8 cellular contexts compared by ENCODE assay signal in the genomic region with DNA sequence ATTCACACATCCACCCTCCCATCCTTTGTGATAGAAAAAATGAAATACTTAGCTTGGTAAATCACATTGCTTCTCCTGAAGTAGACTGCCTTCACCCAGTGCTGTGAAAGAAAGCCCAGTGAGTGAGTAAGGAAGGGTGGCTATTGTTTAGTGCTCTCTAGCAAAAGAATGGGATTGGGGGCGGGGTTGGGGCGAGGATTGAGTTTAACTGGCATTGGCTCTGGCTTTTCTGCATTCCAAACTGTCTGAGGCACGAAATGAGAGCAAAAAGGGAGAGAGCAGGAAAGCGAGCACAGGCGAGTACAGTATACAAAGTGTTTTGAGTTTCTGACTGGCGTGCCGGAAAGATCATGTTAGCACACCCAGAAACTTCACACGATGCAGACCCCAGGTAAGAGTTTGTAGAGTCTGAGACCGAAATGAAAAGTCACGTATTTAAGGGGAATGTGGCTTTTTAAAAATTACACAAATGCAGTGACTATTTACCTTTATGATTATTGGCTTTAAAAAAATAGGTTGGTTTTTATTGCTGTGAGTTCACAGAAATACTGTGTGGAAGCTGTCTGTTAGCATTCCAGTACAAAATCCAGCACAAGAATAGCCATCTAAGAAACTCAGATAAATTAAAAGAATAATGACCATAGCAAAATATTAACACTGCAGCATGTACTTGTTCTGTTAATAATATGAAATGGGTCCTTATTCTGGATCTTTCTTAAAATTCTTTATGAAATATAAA.
DNase-seq lines count a peak whose midpoint lies in the region; ATAC-seq and TF ChIP-seq lines count a peak whose summit lies in the region.

No MANE protein-coding gene starts in this region.

- H3K36me3 ChIP-seq in HAP-1 (replicated peaks): no peaks in the 10 kb centered on the region
- H3K36me3 ChIP-seq in body of pancreas (replicated peaks in 1 of 2; ENCODE audit: insufficient read depth in 1 of 2, low read depth in 2 of 2): no peaks in the 10 kb centered on the region
- H3K36me3 ChIP-seq in gastrocnemius medialis: no peaks in the 10 kb centered on the region

- H3K27me3 ChIP-seq in HAP-1 (ENCODE audit: low read depth): no peaks in the 10 kb centered on the region
- no peaks in the 10 kb centered on the region for H3K27me3 ChIP-seq in body of pancreas
- no peaks in the 10 kb centered on the region for H3K27me3 ChIP-seq in gastrocnemius medialis

- peak in 2 of 3 donors; percentile 53 to 55 for TF ChIP-seq POLR2A in body of pancreas (IDR thresholded peaks at IDR 0.05)
- TF ChIP-seq POLR2A in gastrocnemius medialis (IDR thresholded peaks at IDR 0.05): no peak

- TF ChIP-seq CTCF in body of pancreas (IDR thresholded peaks at IDR 0.05) (no peak), gastrocnemius medialis (IDR thresholded peaks at IDR 0.05 in 4 of 5, conservative IDR thresholded peaks at IDR 0.05 in 1 of 5) (no peak)

- peaks cover 8% of the 10 kb centered on the region for H3K27me3 Mint-ChIP-seq in stimulated activated naive CD8-positive, alpha-beta T cell treated with anti-CD3 and anti-CD28 coated beads, Interleukin-15, amount 100 ng/mL, for 72 hours

- no peaks in the 10 kb centered on the region for H3K4me1 Mint-ChIP-seq in stimulated activated naive CD8-positive, alpha-beta T cell treated with anti-CD3 and anti-CD28 coated beads, Interleukin-15, amount 100 ng/mL, for 72 hours

- WGBS in body of pancreas, 2 donors: 41 to 49% methylated on average over 10 of the region's 10 CpGs

- H3K27ac Mint-ChIP-seq in stimulated activated naive CD8-positive, alpha-beta T cell treated with anti-CD3 and anti-CD28 coated beads, Interleukin-15, amount 100 ng/mL, for 72 hours: no peak overlapping the region

- H3K4me1 ChIP-seq in HAP-1: peaks cover 48% of the 10 kb centered on the region
- H3K4me1 ChIP-seq in body of pancreas: peaks cover 15% of the 10 kb centered on the region
- H3K4me1 ChIP-seq in gastrocnemius medialis: peaks cover 68 to 80% of the 10 kb centered on the region in 2 donors

- ATAC-seq in body of pancreas: peak; percentile 79
- ATAC-seq in gastrocnemius medialis: peak in 1 of 2 donors; percentile 10
- no peak for ATAC-seq in GM21423 (IDR thresholded peaks at IDR 0.05; ENCODE audit: unreplicated experiment)
- ATAC-seq in GM19463 (IDR thresholded peaks at IDR 0.05; ENCODE audit: unreplicated experiment): no peak
- no peak for ATAC-seq in stimulated activated naive CD8-positive, alpha-beta T cell treated with anti-CD3 and anti-CD28 coated beads, Interleukin-15, amount 100 ng/mL, for 72 hours

- peak; percentile 96 to 98 for DNase-seq in HAP-1 (ENCODE audit: low spot score in 2 of 2)
- peak; percentile 53 to 67 (median 61) for DNase-seq in body of pancreas
- peak; percentile 75 for DNase-seq in iPS DF 4.7 (ENCODE audit: extremely low read depth, low spot score)
- DNase-seq in gastrocnemius medialis: no peak
- no peak for DNase-seq in stimulated activated naive CD8-positive, alpha-beta T cell treated with anti-CD3 and anti-CD28 coated beads, Interleukin-15, amount 100 ng/mL, for 72 hours
- no peak for DNase-seq in NCI-H345 (lab: John Stamatoyannopoulos, UW)

- no peaks in the 10 kb centered on the region for H3K9me3 Mint-ChIP-seq in stimulated activated naive CD8-positive, alpha-beta T cell treated with anti-CD3 and anti-CD28 coated beads, Interleukin-15, amount 100 ng/mL, for 72 hours

- H3K27ac ChIP-seq in body of pancreas: peak overlapping the region in 3 of 4 donors; percentile 29 to 75 (median 42)
- H3K27ac ChIP-seq in gastrocnemius medialis: peak overlapping the region; percentile 76 to 84 (median 82)

- intact Hi-C loops in body of pancreas (cut with DNase I) (no loop called here), gastrocnemius medialis (cut with DNase I; ENCODE audit: low total_unique reads) (loop anchor here (10.0 kb wide), 1 partner anchor 193 kb away; no protein-coding TSS in a partner anchor)

- in situ Hi-C loops in HAP-1 (cut with MboI; ENCODE audit: low sequenced_read_pairs) (no loop called here), gastrocnemius medialis (cut with MboI; ENCODE audit: low sequenced_read_pairs in 4 of 4) (loop anchor here in 1 of 4 donors (25.0 kb wide), 1 partner anchor 671 kb away; no protein-coding TSS in a partner anchor)

- no peaks in the 10 kb centered on the region for H3K9me3 ChIP-seq in HAP-1
- no peaks in the 10 kb centered on the region for H3K9me3 ChIP-seq in body of pancreas
- H3K9me3 ChIP-seq in gastrocnemius medialis: no peaks in the 10 kb centered on the region

- H3K4me3 ChIP-seq in HAP-1 (peak overlapping the region; percentile 20), body of pancreas (no peak overlapping the region), gastrocnemius medialis (peak overlapping the region; percentile 18 to 48 (median 38))

- H3K4me3 Mint-ChIP-seq in stimulated activated naive CD8-positive, alpha-beta T cell treated with anti-CD3 and anti-CD28 coated beads, Interleukin-15, amount 100 ng/mL, for 72 hours: no peak overlapping the region

Comparison
In these comparisons a context has a peak if more than half of its experiments do, and no peak if none do; other contexts are left out.
1. DNase-seq: peak in HAP-1 (2 of 2), body of pancreas (4 of 4) and iPS DF 4.7 (single experiment); none in gastrocnemius medialis (0 of 2), stimulated activated naive CD8-positive, alpha-beta T cell treated with anti-CD3 and anti-CD28 coated beads, Interleukin-15, amount 100 ng/mL, for 72 hours (0 of 2) and NCI-H345 (single experiment).
2. H3K4me3 ChIP-seq: peak in HAP-1 (single experiment) and gastrocnemius medialis (4 of 4); none in body of pancreas (0 of 2).
3. POLR2A ChIP-seq: peak in body of pancreas (2 of 3); none in gastrocnemius medialis (0 of 2).